ENCODE assay signal across 2 cellular contexts in genomic region chr11:36162282-36162825, GRCh38.
TF ChIP-seq lines count a peak whose summit lies in the region.

No MANE protein-coding gene starts in this region.

TF ChIP-seq in SK-N-SH treated with all-trans-retinoic acid at 6 μM for 48 hours, 23 proteins besides CTCF, POLR2A, EP300 and RAD21:
- no peak for TF ChIP-seq PATZ1 (CRISPR knock-in tag; IDR thresholded peaks at IDR 0.05; ENCODE audit: borderline replicate concordance)
- no peak for TF ChIP-seq RARB (CRISPR knock-in tag; IDR thresholded peaks at IDR 0.05)
- TF ChIP-seq ZC3H10 (CRISPR knock-in tag; IDR thresholded peaks at IDR 0.05): no peak
- TF ChIP-seq POU6F1 (CRISPR knock-in tag; IDR thresholded peaks at IDR 0.05; ENCODE audit: borderline replicate concordance, low read depth): no peak
- TF ChIP-seq BACH2 (CRISPR knock-in tag; IDR thresholded peaks at IDR 0.05; ENCODE audit: borderline replicate concordance): no peak
- no peak for TF ChIP-seq OSR1 (CRISPR knock-in tag; IDR thresholded peaks at IDR 0.05)
- no peak for TF ChIP-seq ISL1 (CRISPR knock-in tag; IDR thresholded peaks at IDR 0.05)
- TF ChIP-seq SNAI2 (CRISPR knock-in tag; IDR thresholded peaks at IDR 0.05): no peak
- TF ChIP-seq PPARA (CRISPR knock-in tag; IDR thresholded peaks at IDR 0.05; ENCODE audit: borderline replicate concordance): no peak
- TF ChIP-seq TOX (CRISPR knock-in tag; IDR thresholded peaks at IDR 0.05; ENCODE audit: borderline replicate concordance): no peak
- no peak for TF ChIP-seq ARNTL (CRISPR knock-in tag; IDR thresholded peaks at IDR 0.05; ENCODE audit: borderline replicate concordance, low read depth)
- no peak for TF ChIP-seq ZFP3 (CRISPR knock-in tag; IDR thresholded peaks at IDR 0.05)
- no peak for TF ChIP-seq ZFP30 (CRISPR knock-in tag; IDR thresholded peaks at IDR 0.05)

TF ChIP-seq in SK-N-SH, 30 proteins besides CTCF, POLR2A, EP300 and RAD21 (continued from another document):
- TF ChIP-seq USF2 (IDR thresholded peaks at IDR 0.05; ENCODE audit: borderline replicate concordance, low read depth, low read length) (no peak), MEF2A (IDR thresholded peaks at IDR 0.05; ENCODE audit: borderline replicate concordance, low read depth) (no peak), FOXM1 (IDR thresholded peaks at IDR 0.05; ENCODE audit: low read depth) (no peak), IRF3 (IDR thresholded peaks at IDR 0.05; ENCODE audit: low read depth, low read length) (no peak), NFIC (IDR thresholded peaks at IDR 0.05; ENCODE audit: borderline replicate concordance) (no peak), FOXJ3 (CRISPR knock-in tag; IDR thresholded peaks at IDR 0.05) (no peak), MXI1 (IDR thresholded peaks at IDR 0.05; ENCODE audit: low read depth, low read length) (no peak), SIN3A (IDR thresholded peaks at IDR 0.05; ENCODE audit: borderline replicate concordance, low read depth, low read length) (no peak), JUND (IDR thresholded peaks at IDR 0.05) (no peak), GATA2 (CRISPR knock-in tag; IDR thresholded peaks at IDR 0.05) (no peak), GABPA (IDR thresholded peaks at IDR 0.05; ENCODE audit: low read depth) (no peak), EZH2phosphoT487 (IDR thresholded peaks at IDR 0.05; ENCODE audit: borderline replicate concordance, low read depth) (no peak), TAF1 (IDR thresholded peaks at IDR 0.05; ENCODE audit: borderline replicate concordance, low read depth, low read length) (no peak), TCF12 (IDR thresholded peaks at IDR 0.05) (no peak), FOSL2 (IDR thresholded peaks at IDR 0.05; ENCODE audit: borderline replicate concordance, low read depth) (no peak), MAX (IDR thresholded peaks at IDR 0.05; ENCODE audit: low read depth) (no peak), YY1 (IDR thresholded peaks at IDR 0.05; ENCODE audit: low read depth) (no peak)
